ENCODE assay signal across 21 cellular contexts in genomic region chr7:60706-61105, GRCh38.
A peak's percentile ranks its signal among the peaks of the same experiment; 100 is the strongest.
DNase-seq lines count a peak whose midpoint lies in the region; ATAC-seq, FAIRE-seq and TF ChIP-seq lines count a peak whose summit lies in the region.
"Had no signal": no experiment of that assay in that cellular context is flagged by ENCODE, and none has a peak within 500 bp of the region (broad histone marks: within the 10 kb centered on the region; RNA-seq: fewer than 3 reads in every experiment).

No MANE protein-coding gene starts in this region.

- DNase-seq in RWPE2 (ENCODE audit: low spot score): peak; percentile 37
- DNase-seq in neural crest cell (ENCODE audit: low read depth, low spot score): no peak
- peak; percentile 30 to 72 for DNase-seq in suprapubic skin (ENCODE audit: low spot score in 2 of 2)
- DNase-seq in NCI-H345 (lab: John Stamatoyannopoulos, UW): no peak
- no peak for DNase-seq in GM19239 (ENCODE audit: insufficient read length, low spot score)
- DNase-seq: ACHN; C1 segment of cervical spinal cord; DND-41; GOT3; Karpas-422; NCI-H1105 treated with DMSO at 0.1 percent for 48 hours; NCI-H2029 treated with DMSO at 0.1 percent for 48 hours; NCI-H226; NCI-H524; NCI-H774; NK-92 treated with Interleukin-12 subunit alpha and Interleukin-12 subunit beta, amount 100 ng/mL, for 24 hours; SJCRH30 had no signal

- no peaks in the 10 kb centered on the region for H3K27me3 ChIP-seq in BLaER1 treated with 17β-estradiol and CSF1 and Interleukin-3, amounts not matched to agents 10 nM and 100 nM
- H3K27me3 ChIP-seq in RWPE2 (ENCODE audit: insufficient read depth, poor library complexity, severe bottlenecking): no peaks in the 10 kb centered on the region
- H3K27me3 ChIP-seq in suprapubic skin: no peaks in the 10 kb centered on the region
- H3K27me3 ChIP-seq: SJCRH30 had no signal

- WGBS in suprapubic skin: 95% methylated on average over 9 of the region's 9 CpGs

- H3K4me1 ChIP-seq in BLaER1 treated with 17β-estradiol and CSF1 and Interleukin-3, amounts not matched to agents 10 nM and 100 nM: peaks cover 52 to 64% (median 54%) of the 10 kb centered on the region in 10 experiments
- no peaks in the 10 kb centered on the region for H3K4me1 ChIP-seq in RWPE2 (ENCODE audit: insufficient read depth, poor library complexity, severe bottlenecking)
- H3K4me1 ChIP-seq in suprapubic skin: peaks cover 16% of the 10 kb centered on the region

- peak overlapping the region; percentile 85 to 100 (median 94) for H3K4me2 ChIP-seq in BLaER1 treated with 17β-estradiol and CSF1 and Interleukin-3, amounts not matched to agents 10 nM and 100 nM

- no peaks in the 10 kb centered on the region for H3K9me3 ChIP-seq in BLaER1 treated with 17β-estradiol and CSF1 and Interleukin-3, amounts not matched to agents 10 nM and 100 nM (replicated peaks in 1 of 11)
- H3K9me3 ChIP-seq in RWPE2 (ENCODE audit: severe bottlenecking) (no peaks in the 10 kb centered on the region), suprapubic skin (no peaks in the 10 kb centered on the region)
- H3K9me3 ChIP-seq: SJCRH30 had no signal

- no peaks in the 10 kb centered on the region for H3K27me3 Mint-ChIP-seq in neural crest cell (ENCODE audit: low read depth)

- no peaks in the 10 kb centered on the region for H3K36me3 ChIP-seq in BLaER1 treated with 17β-estradiol and CSF1 and Interleukin-3, amounts not matched to agents 10 nM and 100 nM
- H3K36me3 ChIP-seq in RWPE2 (ENCODE audit: low read depth) (no peaks in the 10 kb centered on the region), suprapubic skin (no peaks in the 10 kb centered on the region)
- H3K36me3 ChIP-seq: SJCRH30 had no signal

- H3K36me3 Mint-ChIP-seq in neural crest cell (ENCODE audit: low read depth): no peaks in the 10 kb centered on the region
- H3K36me3 Mint-ChIP-seq: CD8-positive, alpha-beta T cell had no signal

- peaks cover 12% of the 10 kb centered on the region for H3K4me1 Mint-ChIP-seq in neural crest cell

- no peak overlapping the region for H3K4me3 Mint-ChIP-seq in neural crest cell
- H3K4me3 Mint-ChIP-seq: CD8-positive, alpha-beta T cell had no signal

- no peaks in the 10 kb centered on the region for H3K9me3 Mint-ChIP-seq in neural crest cell
- H3K9me3 Mint-ChIP-seq: CD8-positive, alpha-beta T cell had no signal

- peaks cover 0 to 16% (median 0%) of the 10 kb centered on the region in 11 experiments; a peak in 6 of 22 replicates for H4K20me1 ChIP-seq in BLaER1 treated with 17β-estradiol and CSF1 and Interleukin-3, amounts not matched to agents 10 nM and 100 nM

- ATAC-seq in RWPE2 (ENCODE audit: low read depth) (no peak), GM19467 (IDR thresholded peaks at IDR 0.05; ENCODE audit: unreplicated experiment) (no peak)
- ATAC-seq: CD8-positive, alpha-beta T cell had no signal

- no peak overlapping the region for H3K27ac ChIP-seq in BLaER1 treated with 17β-estradiol and CSF1 and Interleukin-3, amounts not matched to agents 10 nM and 100 nM
- H3K27ac ChIP-seq in RWPE2 (ENCODE audit: poor library complexity, severe bottlenecking) (no peak overlapping the region), suprapubic skin (no peak overlapping the region)
- H3K27ac ChIP-seq: SJCRH30 had no signal

- no peak for FAIRE-seq in GM19239 (lab: Jason Lieb, UNC)
- FAIRE-seq: GM12891 had no signal

- peak overlapping the region; percentile 78 for H3K27ac Mint-ChIP-seq in neural crest cell (ENCODE audit: unreplicated experiment)
- H3K27ac Mint-ChIP-seq: CD8-positive, alpha-beta T cell had no signal

- no peak overlapping the region for H3K9ac ChIP-seq in BLaER1 treated with 17β-estradiol and CSF1 and Interleukin-3, amounts not matched to agents 10 nM and 100 nM

- TF ChIP-seq CTCF in RWPE2 (IDR thresholded peaks at IDR 0.05; ENCODE audit: poor library complexity, severe bottlenecking) (no peak), neural crest cell (conservative IDR thresholded peaks at IDR 0.05) (no peak), suprapubic skin (IDR thresholded peaks at IDR 0.05) (no peak)

- no peak for TF ChIP-seq POLR2A in suprapubic skin (IDR thresholded peaks at IDR 0.05)

- no peak overlapping the region for H3K4me3 ChIP-seq in BLaER1 treated with 17β-estradiol and CSF1 and Interleukin-3, amounts not matched to agents 10 nM and 100 nM
- no peak overlapping the region for H3K4me3 ChIP-seq in RWPE2 (ENCODE audit: severe bottlenecking)
- H3K4me3 ChIP-seq in suprapubic skin: no peak overlapping the region
- H3K4me3 ChIP-seq: SJCRH30 had no signal

- TF ChIP-seq EP300 in suprapubic skin (IDR thresholded peaks at IDR 0.05): no peak

Comparison
In these comparisons a context has a peak if more than half of its experiments do, and no peak if none do; other contexts are left out.
1. DNase-seq: peak in RWPE2 (single experiment) and suprapubic skin (2 of 2); none in neural crest cell (single experiment), NCI-H345 (single experiment) and GM19239 (single experiment).